Comparison of ENCODE assay signal across 28 cellular contexts in the genomic region with DNA sequence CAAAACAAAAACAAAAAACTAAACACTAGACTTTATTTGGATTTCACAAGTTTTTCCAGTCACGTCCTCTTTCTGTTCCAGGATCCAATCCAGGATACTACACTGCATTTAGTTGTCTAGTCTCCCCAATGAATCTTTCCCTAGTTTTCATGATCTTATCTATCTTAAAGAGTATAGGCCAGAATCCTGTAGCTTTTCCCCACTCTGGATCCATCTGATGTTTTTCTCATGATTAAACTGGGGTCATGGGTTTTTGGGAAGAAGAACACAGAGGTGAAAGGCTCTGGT.
DNase-seq lines count a peak whose midpoint lies in the region; ATAC-seq and TF ChIP-seq lines count a peak whose summit lies in the region.
"Had no signal": no experiment of that assay in that cellular context is flagged by ENCODE, and none has a peak within 500 bp of the region (broad histone marks: within the 10 kb centered on the region; RNA-seq: fewer than 3 reads in every experiment).

No MANE protein-coding gene starts in this region.

- no peak overlapping the region for H3K14ac ChIP-seq in trophoblast cell (ENCODE audit: low read length)

- no peaks in the 10 kb centered on the region for H3K9me3 Mint-ChIP-seq in nephron
- H3K9me3 Mint-ChIP-seq: activated T-cell treated with anti-CD3 and anti-CD28 coated beads, Interleukin-2, amount 50 U/mL, for 24 hours; GM23338; naive thymus-derived CD4-positive, alpha-beta T cell; T-helper 2 cell treated with Interferon-gamma antibody and Interleukin-4, amounts not matched to agents 5 μg/mL and 100 μg/mL, for 36 hours had no signal

- H3K9me3 ChIP-seq in SK-N-SH (no peaks in the 10 kb centered on the region), tibial nerve (no peaks in the 10 kb centered on the region), trophoblast cell (ENCODE audit: insufficient read depth, low read depth, low read length) (no peaks in the 10 kb centered on the region)
- H3K9me3 ChIP-seq: colonic mucosa, upper lobe of right lung had no signal

- CTCF ChIA-PET in SK-N-SH (lab: Yijun Ruan, JAX) = interaction anchor here (1.3 kb wide), 1 partner anchor 10 kb away, joined by 3 read pairs; no protein-coding TSS in a partner anchor

- TF ChIP-seq RAD21 in SK-N-SH (IDR thresholded peaks at IDR 0.05; ENCODE audit: low read length) = no peak

- H3K18ac ChIP-seq in trophoblast cell (ENCODE audit: low read length) = no peak overlapping the region

- H3K27ac ChIP-seq in SK-N-SH (ENCODE audit: low read depth in 2 of 2, low read length in 1 of 2) = peak overlapping the region; percentile 36 to 95; a peak in 3 of 4 replicates
- peak overlapping the region; percentile 50 for H3K27ac ChIP-seq in brain microvascular endothelial cell
- H3K27ac ChIP-seq in tibial nerve = peak overlapping the region in 3 of 4 donors; percentile 50 to 80 (median 73)
- no peak overlapping the region for H3K27ac ChIP-seq in trophoblast cell (ENCODE audit: low read depth, low read length)
- H3K27ac ChIP-seq: colonic mucosa, upper lobe of right lung had no signal

- in situ Hi-C loops in brain microvascular endothelial cell (cut with HindIII; ENCODE audit: low pct_ligation_motif_present, low sequenced_read_pairs) = no loop called here

- peaks cover 40 to 72% of the 10 kb centered on the region in 2 experiments for H3K36me3 ChIP-seq in SK-N-SH (replicated peaks in 1 of 2; ENCODE audit: control insufficient read depth in 1 of 2, insufficient read depth in 2 of 2, low read length in 1 of 2)
- peaks cover 61% of the 10 kb centered on the region for H3K36me3 ChIP-seq in brain microvascular endothelial cell (replicated peaks)
- H3K36me3 ChIP-seq in tibial nerve = no peaks in the 10 kb centered on the region
- H3K36me3 ChIP-seq in trophoblast cell (ENCODE audit: control insufficient read depth in 1 of 2, insufficient read depth in 2 of 2, low read length in 2 of 2) = no peaks in the 10 kb centered on the region
- H3K36me3 ChIP-seq: colonic mucosa, upper lobe of right lung had no signal

- H3K4me3 Mint-ChIP-seq in nephron = no peak overlapping the region
- H3K4me3 Mint-ChIP-seq: activated T-cell treated with anti-CD3 and anti-CD28 coated beads, Interleukin-2, amount 50 U/mL, for 24 hours; CD14-positive monocyte; GM23338; naive thymus-derived CD4-positive, alpha-beta T cell; T-helper 2 cell treated with Interferon-gamma antibody and Interleukin-4, amounts not matched to agents 5 μg/mL and 100 μg/mL, for 36 hours had no signal

- H2BK120ac ChIP-seq in trophoblast cell (ENCODE audit: insufficient read depth, low read length, poor library complexity) = no peak overlapping the region

- no peaks in the 10 kb centered on the region for H3K27me3 Mint-ChIP-seq in nephron (ENCODE audit: low read depth)

- H3K4me3 ChIP-seq in SK-N-SH (ENCODE audit: low read depth in 2 of 2, low read length in 1 of 2) (no peak overlapping the region), brain microvascular endothelial cell (ENCODE audit: low read depth, low read length) (no peak overlapping the region), tibial nerve (no peak overlapping the region), trophoblast cell (ENCODE audit: low read depth, low read length) (no peak overlapping the region)
- H3K4me3 ChIP-seq: colonic mucosa, GM23338, upper lobe of right lung had no signal

- TF ChIP-seq POLR2A in tibial nerve (IDR thresholded peaks at IDR 0.05) = no peak

- peak overlapping the region; percentile 36; the same call in 1 of the 2 replicates for H3K4me2 ChIP-seq in SK-N-SH
- H3K4me2 ChIP-seq in trophoblast cell (ENCODE audit: low read length) = no peak overlapping the region
- H3K4me2 ChIP-seq: GM23338 had no signal

- no peaks in the 10 kb centered on the region for H3K27me3 ChIP-seq in SK-N-SH (ENCODE audit: insufficient read depth)
- no peaks in the 10 kb centered on the region for H3K27me3 ChIP-seq in brain microvascular endothelial cell (replicated peaks)
- no peaks in the 10 kb centered on the region for H3K27me3 ChIP-seq in tibial nerve
- no peaks in the 10 kb centered on the region for H3K27me3 ChIP-seq in trophoblast cell (ENCODE audit: insufficient read depth, low read length)
- H3K27me3 ChIP-seq: colonic mucosa, upper lobe of right lung had no signal

- no peak overlapping the region for H4K12ac ChIP-seq in trophoblast cell (ENCODE audit: low read depth, low read length)

- DNase-seq in SK-N-SH (no peak), brain microvascular endothelial cell (no peak), tibial nerve (ENCODE audit: low spot score in 2 of 2) (no peak), trophoblast cell (no peak)
- no peak for DNase-seq in activated T-cell treated with anti-CD3 and anti-CD28 coated beads, Interleukin-2, amount 50 U/mL, for 48 hours
- DNase-seq: activated CD4-positive, alpha-beta T cell treated with anti-CD3 and anti-CD28 coated beads for 48 hours; activated CD8-positive, alpha-beta memory T cell treated with anti-CD3 and anti-CD28 coated beads for 24 hours; activated T-cell treated with anti-CD3 and anti-CD28 coated beads, Interleukin-2, amount 50 U/mL, for 24 hours; Calu3; colonic mucosa; DMS79 treated with DMSO at 0.1 percent for 48 hours; Kasumi-1; MV-4-11; naive thymus-derived CD4-positive, alpha-beta T cell; NCI-H146; NCI-H510A treated with DMSO at 0.1 percent for 48 hours; NK-92 treated with Interleukin-12 subunit alpha and Interleukin-12 subunit beta, amount 100 ng/mL, for 24 hours; nucleus accumbens; stimulated activated CD4-positive, alpha-beta T cell treated with anti-CD3 and anti-CD28 coated beads, Interleukin-2, amount 100 ng/mL, for 24 hours; upper lobe of right lung had no signal

- TF ChIP-seq CTCF in SK-N-SH (IDR thresholded peaks at IDR 0.05) (no peak), brain microvascular endothelial cell (IDR thresholded peaks at IDR 0.05; ENCODE audit: low read depth, low read length, missing control alignments) (no peak), nephron (IDR thresholded peaks at IDR 0.05; ENCODE audit: unreplicated experiment in 3 of 3) (no peak), tibial nerve (IDR thresholded peaks at IDR 0.05) (no peak)

- H2AK5ac ChIP-seq in trophoblast cell (ENCODE audit: low read length) = no peak overlapping the region

- H3K4me1 ChIP-seq in SK-N-SH (ENCODE audit: control insufficient read depth in 1 of 2, insufficient read depth in 2 of 2, low read depth in 1 of 2, low read length in 1 of 2) (peaks cover 0 to 16% of the 10 kb centered on the region in 2 experiments; a peak in 1 of 4 replicates), tibial nerve (peaks cover 0 to 17% (median 4%) of the 10 kb centered on the region in 4 donors), trophoblast cell (ENCODE audit: control insufficient read depth in 1 of 2, insufficient read depth in 2 of 2, low read length in 2 of 2) (peaks cover 0 to 4% of the 10 kb centered on the region in 2 experiments)
- H3K4me1 ChIP-seq: colonic mucosa, upper lobe of right lung had no signal

- peaks cover 17% of the 10 kb centered on the region; the same call in 1 of the 2 replicates for H3K79me2 ChIP-seq in SK-N-SH (ENCODE audit: insufficient read depth)
- no peaks in the 10 kb centered on the region for H3K79me2 ChIP-seq in trophoblast cell (ENCODE audit: control insufficient read depth, insufficient read depth, low read length, poor library complexity)

- H3F3A ChIP-seq in SK-N-SH (replicated peaks; ENCODE audit: insufficient read depth) = peaks cover 36% of the 10 kb centered on the region

- ATAC-seq in GM19395 (IDR thresholded peaks at IDR 0.05; ENCODE audit: unreplicated experiment) = no peak
- ATAC-seq: esophagus mucosa; GM23338; left lobe of liver; naive thymus-derived CD4-positive, alpha-beta T cell; PC-3 had no signal

- no peak overlapping the region for H4K91ac ChIP-seq in trophoblast cell (ENCODE audit: low read depth, low read length)

- H3K4me1 Mint-ChIP-seq in nephron = peaks cover 35% of the 10 kb centered on the region
- H3K4me1 Mint-ChIP-seq: CD14-positive monocyte; naive thymus-derived CD4-positive, alpha-beta T cell had no signal

- H3K23ac ChIP-seq in trophoblast cell (ENCODE audit: low read length) = no peak overlapping the region

- H2BK5ac ChIP-seq in trophoblast cell (ENCODE audit: low read depth, low read length, poor library complexity) = no peak overlapping the region

- H4K8ac ChIP-seq in trophoblast cell (ENCODE audit: low read depth, low read length) = no peak overlapping the region

- no peaks in the 10 kb centered on the region for H3K79me1 ChIP-seq in trophoblast cell (ENCODE audit: low read length)

- no peak overlapping the region for H3K4ac ChIP-seq in trophoblast cell (ENCODE audit: low read depth, low read length)

- no peak for TF ChIP-seq EP300 in SK-N-SH (IDR thresholded peaks at IDR 0.05; ENCODE audit: borderline replicate concordance in 1 of 2, low read depth in 1 of 2, low read length in 1 of 2)
- TF ChIP-seq EP300 in tibial nerve (IDR thresholded peaks at IDR 0.05) = no peak

- H3K9ac ChIP-seq in SK-N-SH (peak overlapping the region; percentile 45; the same call in 1 of the 2 replicates), trophoblast cell (ENCODE audit: low read length) (no peak overlapping the region)

- 45% methylated on average over 1 of the region's 1 CpG for WGBS in SK-N-SH (ENCODE audit: low lambda C conversion rate)
- 39 to 48% methylated on average over 1 of the region's 1 CpG for WGBS in tibial nerve, 2 donors
- WGBS in trophoblast cell (ENCODE audit: extremely low coverage, insufficient coverage, insufficient read length) = no CpG with 5 or more reads among the region's 1 CpG

- H2AFZ ChIP-seq in SK-N-SH (ENCODE audit: low read depth) (no peak overlapping the region), trophoblast cell (ENCODE audit: insufficient read depth, low read length, poor library complexity) (no peak overlapping the region)
- H2AFZ ChIP-seq: GM23338 had no signal

- H3K36me3 Mint-ChIP-seq in nephron (ENCODE audit: low read depth) = peaks cover 11% of the 10 kb centered on the region
- H3K36me3 Mint-ChIP-seq: CD14-positive monocyte; naive thymus-derived CD4-positive, alpha-beta T cell had no signal

- H3K27ac Mint-ChIP-seq in nephron = peak overlapping the region; percentile 32 to 86 (median 69)
- H3K27ac Mint-ChIP-seq: activated T-cell treated with anti-CD3 and anti-CD28 coated beads, Interleukin-2, amount 50 U/mL, for 24 hours; GM23338; naive thymus-derived CD4-positive, alpha-beta T cell; T-helper 2 cell treated with Interferon-gamma antibody and Interleukin-4, amounts not matched to agents 5 μg/mL and 100 μg/mL, for 36 hours had no signal

- no peaks in the 10 kb centered on the region for H4K20me1 ChIP-seq in SK-N-SH (ENCODE audit: insufficient read depth)

- H2BK12ac ChIP-seq in trophoblast cell (ENCODE audit: low read length) = no peak overlapping the region

- POLR2A ChIA-PET in SK-N-SH (lab: Yijun Ruan, JAX) = no interaction called here

- no peaks in the 10 kb centered on the region for H3K9me2 ChIP-seq in SK-N-SH

TF ChIP-seq in SK-N-SH, 30 proteins besides CTCF, POLR2A, EP300 and RAD21 (continues in another document):
- TF ChIP-seq GABPA (IDR thresholded peaks at IDR 0.05; ENCODE audit: low read depth) = no peak
